In genomic region chr10:48595533-48595932, GRCh38 we compare ENCODE assay signal across 1 cellular context.
TF ChIP-seq lines count a peak whose summit lies in the region.

No MANE protein-coding gene starts in this region.

TF ChIP-seq in WTC11, 78 proteins besides CTCF, POLR2A, EP300 and RAD21 (continued from another document):
- TF ChIP-seq USF2 (CRISPR knock-in tag; IDR thresholded peaks at IDR 0.05): no peak
- peak; percentile 88; the same call in 1 of the 2 replicates for TF ChIP-seq ZNF121 (CRISPR knock-in tag; IDR thresholded peaks at IDR 0.05)
- TF ChIP-seq ETV6 (CRISPR knock-in tag; IDR thresholded peaks at IDR 0.05): no peak
- no peak for TF ChIP-seq ATF1 (CRISPR knock-in tag; IDR thresholded peaks at IDR 0.05)
- no peak for TF ChIP-seq ZNF423 (CRISPR knock-in tag; IDR thresholded peaks at IDR 0.05)
